Comparison of ENCODE assay signal across 8 cellular contexts in the genomic region with DNA sequence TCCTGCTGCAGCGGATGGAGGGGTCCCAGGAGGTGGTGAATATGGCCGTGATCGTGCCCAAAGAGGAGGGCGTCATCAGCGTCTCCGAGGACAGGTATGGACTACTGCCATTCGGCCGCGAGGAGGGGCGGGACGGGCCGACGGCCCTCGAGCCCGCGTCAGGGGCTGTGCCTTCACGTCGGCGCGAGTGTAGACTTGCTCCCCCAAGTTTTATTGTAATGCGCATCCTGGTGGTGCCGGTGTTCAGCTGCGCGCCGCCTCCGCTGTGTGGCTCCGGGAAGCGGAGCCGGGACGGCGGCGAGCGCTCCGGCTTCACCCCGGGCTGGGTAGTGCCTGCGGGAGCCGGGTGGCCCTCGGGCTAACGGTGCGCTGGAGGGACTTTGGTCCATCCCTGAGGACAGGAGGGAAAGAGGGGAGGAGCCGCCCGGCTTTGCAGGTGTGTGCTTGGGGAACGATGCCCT. TPM values are rescaled to one million over a fixed set of nuclear protein-coding genes. Genes with fewer than 3 reads are reported as not detected.
DNase-seq lines count a peak whose midpoint lies in the region; ATAC-seq and TF ChIP-seq lines count a peak whose summit lies in the region.

No MANE protein-coding gene starts in this region.

- DNase-seq in CD4-positive, alpha-beta memory T cell, result peak in 4 of 5 donors; percentile 74 to 84 (median 78)
- peak; percentile 52 for DNase-seq in RWPE1 (ENCODE audit: low spot score)
- DNase-seq in activated naive CD8-positive, alpha-beta T cell treated with anti-CD3 and anti-CD28 coated beads for 36 hours, result peak; percentile 79
- peak in 3 of 5 donors; percentile 65 to 79 (median 66) for DNase-seq in heart left ventricle
- DNase-seq in prostate gland (ENCODE audit: low spot score), result peak; percentile 55
- no peak for DNase-seq in vagina (ENCODE audit: extremely low spot score in 2 of 2)

- H3K27ac ChIP-seq in CD4-positive, alpha-beta memory T cell (ENCODE audit: low read depth, low read length), result peak overlapping the region; percentile 88
- H3K27ac ChIP-seq in RWPE1 (peak overlapping the region; percentile 99), heart left ventricle (peak overlapping the region; percentile 57 to 96 (median 87)), prostate gland (peak overlapping the region; percentile 91 to 92), vagina (peak overlapping the region; percentile 96)

- H3K4me3 Mint-ChIP-seq in CD4-positive, alpha-beta memory T cell, result peak overlapping the region; percentile 97 to 100 (median 99)
- peak overlapping the region; percentile 86 for H3K4me3 Mint-ChIP-seq in activated naive CD8-positive, alpha-beta T cell treated with anti-CD3 and anti-CD28 coated beads for 36 hours

- TF ChIP-seq CTCF in RWPE1 (conservative IDR thresholded peaks at IDR 0.05; ENCODE audit: low read depth), result no peak
- TF ChIP-seq CTCF in heart left ventricle (IDR thresholded peaks at IDR 0.05), result peak in 3 of 12 donors; percentile 2 to 26 (median 7)
- TF ChIP-seq CTCF in prostate gland (IDR thresholded peaks at IDR 0.05), result no peak
- TF ChIP-seq CTCF in vagina (IDR thresholded peaks at IDR 0.05), result no peak

- H3K9me3 Mint-ChIP-seq in CD4-positive, alpha-beta memory T cell, result no peaks in the 10 kb centered on the region
- H3K9me3 Mint-ChIP-seq in activated naive CD8-positive, alpha-beta T cell treated with anti-CD3 and anti-CD28 coated beads for 36 hours, result no peaks in the 10 kb centered on the region

- ATAC-seq in GM19395 (IDR thresholded peaks at IDR 0.05; ENCODE audit: unreplicated experiment) (peak; percentile 40), HG03469 (IDR thresholded peaks at IDR 0.05; ENCODE audit: unreplicated experiment) (peak; percentile 15), heart left ventricle (peak in 2 of 4 donors; percentile 17 to 18)

- CTCF ChIA-PET in CD4-positive, alpha-beta memory T cell (lab: Charles Lee; ENCODE audit: partially characterized antibody), result interaction anchor here (1.0 to 2.6 kb wide), 10 partner anchors 11 to 248 kb away, joined by 3 to 14 read pairs (median 4); no protein-coding TSS in a partner anchor
- CTCF ChIA-PET in RWPE1 (lab: Yijun Ruan, JAX), result interaction anchor here (0.7 to 1.7 kb wide), 2 partner anchors 123 to 213 kb away, joined by 3 to 5 read pairs; no protein-coding TSS in a partner anchor

- POLR2A ChIA-PET in CD4-positive, alpha-beta memory T cell (lab: Charles Lee; ENCODE audit: partially characterized antibody), result interaction anchor here (0.6 to 9.8 kb wide), 16 partner anchors 10 to 1068 kb away, joined by 3 to 205 read pairs (median 4); partner anchors contain the start of genes INTS6 and SUGT1
- POLR2A ChIA-PET in RWPE1 (lab: Yijun Ruan, JAX; ENCODE audit: low non-redundant PET), result no interaction called here

- peaks cover 0 to 14% of the 10 kb centered on the region in 2 donors for H3K36me3 Mint-ChIP-seq in CD4-positive, alpha-beta memory T cell
- peaks cover 5% of the 10 kb centered on the region for H3K36me3 Mint-ChIP-seq in activated naive CD8-positive, alpha-beta T cell treated with anti-CD3 and anti-CD28 coated beads for 36 hours

- TF ChIP-seq POLR2A in heart left ventricle (IDR thresholded peaks at IDR 0.05) (no peak), prostate gland (IDR thresholded peaks at IDR 0.05) (no peak), vagina (IDR thresholded peaks at IDR 0.05) (no peak)

- H3K27ac Mint-ChIP-seq in CD4-positive, alpha-beta memory T cell, result peak overlapping the region; percentile 78 to 100 (median 96)
- peak overlapping the region; percentile 97 for H3K27ac Mint-ChIP-seq in activated naive CD8-positive, alpha-beta T cell treated with anti-CD3 and anti-CD28 coated beads for 36 hours

- H3K36me3 ChIP-seq in CD4-positive, alpha-beta memory T cell (ENCODE audit: insufficient read depth, low read length), result no peaks in the 10 kb centered on the region
- H3K36me3 ChIP-seq in heart left ventricle, result no peaks in the 10 kb centered on the region
- no peaks in the 10 kb centered on the region for H3K36me3 ChIP-seq in prostate gland
- H3K36me3 ChIP-seq in vagina, result no peaks in the 10 kb centered on the region

- H3K4me1 Mint-ChIP-seq in CD4-positive, alpha-beta memory T cell, result peaks cover 27 to 51% (median 39%) of the 10 kb centered on the region in 4 donors
- peaks cover 33% of the 10 kb centered on the region for H3K4me1 Mint-ChIP-seq in activated naive CD8-positive, alpha-beta T cell treated with anti-CD3 and anti-CD28 coated beads for 36 hours

- no peaks in the 10 kb centered on the region for H3K9me3 ChIP-seq in CD4-positive, alpha-beta memory T cell (ENCODE audit: control insufficient read depth in 1 of 2, low read length in 2 of 2)
- no peaks in the 10 kb centered on the region for H3K9me3 ChIP-seq in heart left ventricle
- H3K9me3 ChIP-seq in prostate gland, result no peaks in the 10 kb centered on the region
- H3K9me3 ChIP-seq in vagina, result no peaks in the 10 kb centered on the region

- peak overlapping the region; percentile 65 to 92 for H3K4me3 ChIP-seq in CD4-positive, alpha-beta memory T cell (ENCODE audit: low read length in 2 of 2)
- H3K4me3 ChIP-seq in heart left ventricle (peak overlapping the region; percentile 76 to 96 (median 94)), prostate gland (peak overlapping the region; percentile 83 to 90), vagina (peak overlapping the region; percentile 81 to 97)

- no peaks in the 10 kb centered on the region for H3K27me3 ChIP-seq in CD4-positive, alpha-beta memory T cell (ENCODE audit: insufficient read depth, low read length)
- H3K27me3 ChIP-seq in heart left ventricle (no peaks in the 10 kb centered on the region), prostate gland (replicated peaks; ENCODE audit: insufficient read depth) (no peaks in the 10 kb centered on the region), vagina (no peaks in the 10 kb centered on the region)

- H3K4me1 ChIP-seq in CD4-positive, alpha-beta memory T cell (ENCODE audit: insufficient read depth, low read length), result peaks cover 28% of the 10 kb centered on the region
- H3K4me1 ChIP-seq in heart left ventricle (peaks cover 0 to 53% (median 13%) of the 10 kb centered on the region in 12 donors), prostate gland (replicated peaks) (no peaks in the 10 kb centered on the region), vagina (peaks cover 41% of the 10 kb centered on the region)

- intact Hi-C loops in CD4-positive, alpha-beta memory T cell (cut with micrococcal nuclease), result loop anchor here (1.0 to 5.0 kb wide), 11 partner anchors 30 to 1792 kb away; partner anchors contain the start of genes ALG11, CKAP2, INTS6 and KPNA3
- intact Hi-C loops in heart left ventricle (cut with DNase I), result loop anchor here (1.0 to 10.0 kb wide), 23 partner anchors 38 to 610 kb away; partner anchors contain the start of genes INTS6 (in 8 of the 10), DHRS12 (in 6 of the 10), ALG11 (in 1 of the 10) and ATP7B (in 1 of the 10)
- intact Hi-C loops in prostate gland (cut with DNase I), result loop anchor here (1.0 to 10.0 kb wide), 4 partner anchors 131 to 870 kb away; partner anchors contain the start of genes CKAP2, INTS6 and VPS36
- intact Hi-C loops in vagina (cut with DNase I), result loop anchor here (2.0 to 10.0 kb wide), 3 partner anchors 132 to 218 kb away; partner anchors contain the start of genes DHRS12 and INTS6

- WGBS in heart left ventricle, 4 donors, result 0 to 1% (median 1%) methylated on average over 17 to 43 of the region's 43 CpGs
- 0% methylated on average over 34 of the region's 43 CpGs for WGBS in prostate gland

- no peaks in the 10 kb centered on the region for H3K27me3 Mint-ChIP-seq in CD4-positive, alpha-beta memory T cell
- no peaks in the 10 kb centered on the region for H3K27me3 Mint-ChIP-seq in activated naive CD8-positive, alpha-beta T cell treated with anti-CD3 and anti-CD28 coated beads for 36 hours

RNA-seq across cellular contexts. Expression of gene WDFY2, which starts 0.5 kb away (rescaled TPM):
- total RNA-seq in CD4-positive, alpha-beta memory T cell, result 10 to 100 TPM; 20.0 to 21.8 TPM
- 1 to 10 TPM; 3.8 to 9.0 TPM for polyA plus RNA-seq in CD4-positive, alpha-beta memory T cell
- total RNA-seq in activated naive CD8-positive, alpha-beta T cell treated with anti-CD3 and anti-CD28 coated beads for 36 hours, result 1 to 10 TPM; 6.0 to 7.9 TPM
- total RNA-seq in heart left ventricle, result 10 to 100 TPM in 1 of 9 donors, 1 to 10 TPM in 8; 3.9 to 12.6 (median 7.4) TPM
- 1 to 10 TPM; 2.0 to 4.9 TPM for polyA plus RNA-seq in heart left ventricle
- total RNA-seq in prostate gland, result 10 to 100 TPM in 1 of 2 donors, 1 to 10 TPM in 1; 7.9 to 23.2 TPM
- 26.3 TPM for total RNA-seq in vagina

Comparison
In these comparisons a context has a peak if more than half of its experiments do, and no peak if none do; other contexts are left out.
1. DNase-seq: peak in CD4-positive, alpha-beta memory T cell (4 of 5), RWPE1 (single experiment), activated naive CD8-positive, alpha-beta T cell treated with anti-CD3 and anti-CD28 coated beads for 36 hours (single experiment), heart left ventricle (3 of 5) and prostate gland (single experiment); none in vagina (0 of 2).
2. Peak in every context shown above with its lines, with median percentiles within 50 percentile points of each other: H3K27ac ChIP-seq and H3K4me3 ChIP-seq.